Comparison of ENCODE assay signal across 16 cellular contexts in the genomic region with DNA sequence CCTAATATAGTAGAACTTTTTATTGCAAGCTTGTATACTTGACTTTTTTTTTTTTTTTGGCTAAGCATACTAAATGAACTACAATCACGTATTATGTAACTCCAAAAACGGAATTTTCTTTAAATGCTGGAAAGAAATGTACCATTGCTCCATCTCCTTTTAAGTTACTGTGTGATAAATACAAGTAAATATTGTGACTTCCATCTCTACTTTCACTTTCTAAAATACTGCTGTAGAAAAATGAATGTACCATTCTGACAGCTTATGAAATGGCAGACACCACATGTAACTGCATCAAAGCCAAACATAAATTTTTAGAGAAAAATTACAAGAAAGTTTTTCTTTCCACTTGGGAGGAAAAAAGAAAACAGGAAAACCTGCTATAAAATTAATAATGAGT. TPM values are rescaled to one million over a fixed set of nuclear protein-coding genes. Genes with fewer than 3 reads are reported as not detected.
DNase-seq lines count a peak whose midpoint lies in the region; ATAC-seq and TF ChIP-seq lines count a peak whose summit lies in the region.
"Had no signal": no experiment of that assay in that cellular context is flagged by ENCODE, and none has a peak within 500 bp of the region (broad histone marks: within the 10 kb centered on the region; RNA-seq: fewer than 3 reads in every experiment).

No MANE protein-coding gene starts in this region.

- no peak for DNase-seq in activated naive CD4-positive, alpha-beta T cell treated with anti-CD3 and anti-CD28 coated beads, Interleukin-2, amount 10 ng/mL, durations not matched to agents 7 days and 5 days
- DNase-seq in activated naive CD4-positive, alpha-beta T cell (lab: John Stamatoyannopoulos, UW): no peak
- no peak for DNase-seq in T-helper 2 cell treated with Interferon-gamma antibody and Interleukin-4, amounts not matched to agents 5 μg/mL and 100 μg/mL, for 36 hours (ENCODE audit: low spot score)
- DNase-seq in fibroblast of villous mesenchyme (ENCODE audit: low read depth): peak; percentile 42
- no peak for DNase-seq in NCI-H2107 treated with DMSO at 0.1 percent for 48 hours (lab: John Stamatoyannopoulos, UW; ENCODE audit: unreplicated experiment)
- no peak for DNase-seq in glutamatergic neuron
- DNase-seq: activated CD4-positive, alpha-beta T cell treated with anti-CD3 and anti-CD28 coated beads for 4 hours; activated T-cell treated with anti-CD3 and anti-CD28 coated beads, Interleukin-2, amount 50 U/mL, for 4 hours; cortex of kidney; left colon; stimulated activated naive CD4-positive, alpha-beta T cell treated with Interleukin-2 at 50 U/mL for 16 hours; upper lobe of right lung had no signal

- H3K36me3 Mint-ChIP-seq in activated naive CD4-positive, alpha-beta T cell treated with anti-CD3 and anti-CD28 coated beads, Interleukin-2, amount 10 ng/mL, durations not matched to agents 7 days and 5 days: peaks cover 12% of the 10 kb centered on the region
- peaks cover 27% of the 10 kb centered on the region for H3K36me3 Mint-ChIP-seq in T-helper 2 cell treated with Interferon-gamma antibody and Interleukin-4, amounts not matched to agents 5 μg/mL and 100 μg/mL, for 36 hours (ENCODE audit: low read depth)
- no peaks in the 10 kb centered on the region for H3K36me3 Mint-ChIP-seq in glutamatergic neuron (ENCODE audit: unreplicated experiment)

- H3K4me3 Mint-ChIP-seq in activated naive CD4-positive, alpha-beta T cell treated with anti-CD3 and anti-CD28 coated beads, Interleukin-2, amount 10 ng/mL, durations not matched to agents 7 days and 5 days: no peak overlapping the region
- H3K4me3 Mint-ChIP-seq in T-helper 2 cell treated with Interferon-gamma antibody and Interleukin-4, amounts not matched to agents 5 μg/mL and 100 μg/mL, for 36 hours: peak overlapping the region; percentile 70
- H3K4me3 Mint-ChIP-seq in glutamatergic neuron (ENCODE audit: unreplicated experiment): no peak overlapping the region
- H3K4me3 Mint-ChIP-seq: activated T-cell treated with anti-CD3 and anti-CD28 coated beads, Interleukin-2, amount 50 U/mL, for 4 hours had no signal

- H3K4me3 ChIP-seq in fibroblast of villous mesenchyme (ENCODE audit: low read depth, low read length): no peak overlapping the region
- H3K4me3 ChIP-seq: skin epidermis, upper lobe of right lung had no signal

- CTCF ChIA-PET in activated naive CD4-positive, alpha-beta T cell treated with anti-CD3 and anti-CD28 coated beads, Interleukin-2, amount 10 ng/mL, durations not matched to agents 7 days and 5 days (lab: Charles Lee): interaction anchor here (0.6 to 2.0 kb wide), 2 partner anchors 257 to 517 kb away, joined by 3 to 6 read pairs; no protein-coding TSS in a partner anchor

- H3K27me3 Mint-ChIP-seq in activated naive CD4-positive, alpha-beta T cell treated with anti-CD3 and anti-CD28 coated beads, Interleukin-2, amount 10 ng/mL, durations not matched to agents 7 days and 5 days: no peaks in the 10 kb centered on the region
- H3K27me3 Mint-ChIP-seq in T-helper 2 cell treated with Interferon-gamma antibody and Interleukin-4, amounts not matched to agents 5 μg/mL and 100 μg/mL, for 36 hours (ENCODE audit: low read depth): no peaks in the 10 kb centered on the region
- peaks cover 3% of the 10 kb centered on the region for H3K27me3 Mint-ChIP-seq in glutamatergic neuron (ENCODE audit: unreplicated experiment)

- ATAC-seq in GM19452 (IDR thresholded peaks at IDR 0.05; ENCODE audit: unreplicated experiment) (no peak), GM18511 (IDR thresholded peaks at IDR 0.05; ENCODE audit: unreplicated experiment) (no peak)
- ATAC-seq: activated T-cell treated with anti-CD3 and anti-CD28 coated beads, Interleukin-2, amount 50 U/mL, for 4 hours; esophagus mucosa; left colon; upper lobe of right lung had no signal

- peak overlapping the region; percentile 86 for H3K27ac Mint-ChIP-seq in activated naive CD4-positive, alpha-beta T cell treated with anti-CD3 and anti-CD28 coated beads, Interleukin-2, amount 10 ng/mL, durations not matched to agents 7 days and 5 days
- H3K27ac Mint-ChIP-seq in T-helper 2 cell treated with Interferon-gamma antibody and Interleukin-4, amounts not matched to agents 5 μg/mL and 100 μg/mL, for 36 hours: peak overlapping the region; percentile 69
- no peak overlapping the region for H3K27ac Mint-ChIP-seq in glutamatergic neuron (ENCODE audit: unreplicated experiment)

- TF ChIP-seq CTCF in fibroblast of villous mesenchyme (IDR thresholded peaks at IDR 0.05; ENCODE audit: insufficient read depth, low read depth, low read length) (no peak), glutamatergic neuron (IDR thresholded peaks at IDR 0.05; ENCODE audit: partially characterized antibody, unreplicated experiment) (no peak)

- H3K4me1 Mint-ChIP-seq in activated naive CD4-positive, alpha-beta T cell treated with anti-CD3 and anti-CD28 coated beads, Interleukin-2, amount 10 ng/mL, durations not matched to agents 7 days and 5 days: peaks cover 20% of the 10 kb centered on the region
- H3K4me1 Mint-ChIP-seq in T-helper 2 cell treated with Interferon-gamma antibody and Interleukin-4, amounts not matched to agents 5 μg/mL and 100 μg/mL, for 36 hours (ENCODE audit: low read depth): peaks cover 25% of the 10 kb centered on the region
- no peaks in the 10 kb centered on the region for H3K4me1 Mint-ChIP-seq in glutamatergic neuron (ENCODE audit: low read depth, unreplicated experiment)

- no peaks in the 10 kb centered on the region for H3K9me3 Mint-ChIP-seq in activated naive CD4-positive, alpha-beta T cell treated with anti-CD3 and anti-CD28 coated beads, Interleukin-2, amount 10 ng/mL, durations not matched to agents 7 days and 5 days
- H3K9me3 Mint-ChIP-seq in T-helper 2 cell treated with Interferon-gamma antibody and Interleukin-4, amounts not matched to agents 5 μg/mL and 100 μg/mL, for 36 hours: no peaks in the 10 kb centered on the region
- no peaks in the 10 kb centered on the region for H3K9me3 Mint-ChIP-seq in glutamatergic neuron (ENCODE audit: unreplicated experiment)
- H3K9me3 Mint-ChIP-seq: activated T-cell treated with anti-CD3 and anti-CD28 coated beads, Interleukin-2, amount 50 U/mL, for 4 hours had no signal

RNA-seq across cellular contexts. Expression of a gene that starts 54.6 kb away (rescaled TPM):
- total RNA-seq in fibroblast of villous mesenchyme: 34.1 and 43.2 TPM in 2 replicates
- total RNA-seq in glutamatergic neuron (ENCODE audit: unreplicated experiment): 43.0 TPM
